Comparison of ENCODE assay signal across 12 cellular contexts in genomic region chr5:143314664-143315063, GRCh38.
A peak's percentile ranks its signal among the peaks of the same experiment; 100 is the strongest.
DNase-seq lines count a peak whose midpoint lies in the region; ATAC-seq, FAIRE-seq and TF ChIP-seq lines count a peak whose summit lies in the region.
"Had no signal": no experiment of that assay in that cellular context is flagged by ENCODE, and none has a peak within 500 bp of the region (broad histone marks: within the 10 kb centered on the region; RNA-seq: fewer than 3 reads in every experiment).

No MANE protein-coding gene starts in this region.

- in situ Hi-C loops in K562 (cut with MboI), result no loop called here

- ATAC-seq in CD4-positive, alpha-beta T cell (ENCODE audit: poor library complexity), result no peak
- ATAC-seq in K562, result no peak
- no peak for ATAC-seq in natural killer cell
- no peak for ATAC-seq in HG02840 (IDR thresholded peaks at IDR 0.05; ENCODE audit: low FRiP score, unreplicated experiment)
- no peak for ATAC-seq in HG02571 (IDR thresholded peaks at IDR 0.05; ENCODE audit: unreplicated experiment)
- ATAC-seq: HepG2, Panc1 had no signal

- CTCF ChIA-PET in CD4-positive, alpha-beta T cell (lab: Charles Lee), result no interaction called here
- CTCF ChIA-PET in K562 (lab: Yijun Ruan, JAX; ENCODE audit: low intra/inter-chr PET ratio), result no interaction called here

- H3K4me2 ChIP-seq in K562 (ENCODE audit: insufficient read depth, low read length), result no peak overlapping the region

- DNase-seq in CD4-positive, alpha-beta T cell, result no peak
- DNase-seq in HT1080 (ENCODE audit: low read depth), result peak; percentile 79
- no peak for DNase-seq in K562 (ENCODE audit: extremely low read depth in 1 of 4, low spot score in 3 of 4)
- DNase-seq in natural killer cell, result no peak
- DNase-seq in posterior vena cava (ENCODE audit: low spot score), result no peak
- DNase-seq in GM12892 (ENCODE audit: insufficient read length), result no peak
- DNase-seq: activated CD8-positive, alpha-beta memory T cell treated with anti-CD3 and anti-CD28 coated beads, Interleukin-2, amount 50 U/mL, for 4 hours; endodermal cell had no signal

- H3K4me3 ChIP-seq in K562, result no peak overlapping the region

- peaks cover 49% of the 10 kb centered on the region for H3K4me1 Mint-ChIP-seq in CD4-positive, alpha-beta T cell (ENCODE audit: low read depth)
- peaks cover 50 to 56% of the 10 kb centered on the region in 2 donors for H3K4me1 Mint-ChIP-seq in natural killer cell

- no peaks in the 10 kb centered on the region; a peak in 2 of 5 replicates for H3K4me1 ChIP-seq in K562 (replicated peaks in 1 of 2; ENCODE audit: control insufficient read depth in 2 of 2, insufficient read depth in 2 of 2, low read length in 2 of 2)

- FAIRE-seq in K562 (lab: Jason Lieb, UNC) (peak; percentile 19), GM12892 (lab: Jason Lieb, UNC) (no peak)
- FAIRE-seq: HepG2 had no signal

- peaks cover 18% of the 10 kb centered on the region for H3K79me2 ChIP-seq in K562 (ENCODE audit: control insufficient read depth, insufficient read depth, low read length)

- peaks cover 57% of the 10 kb centered on the region for H3K36me3 Mint-ChIP-seq in CD4-positive, alpha-beta T cell (ENCODE audit: low read depth)
- peaks cover 14% of the 10 kb centered on the region for H3K36me3 Mint-ChIP-seq in natural killer cell

- peak overlapping the region; percentile 54 for H3K27ac Mint-ChIP-seq in CD4-positive, alpha-beta T cell
- peak overlapping the region; percentile 66 to 80 for H3K27ac Mint-ChIP-seq in natural killer cell
- H3K27ac Mint-ChIP-seq: endodermal cell had no signal

- H4K20me1 ChIP-seq in K562 (replicated peaks; ENCODE audit: control insufficient read depth, insufficient read depth, low read length), result no peaks in the 10 kb centered on the region

- H3K9me3 Mint-ChIP-seq in CD4-positive, alpha-beta T cell, result no peaks in the 10 kb centered on the region
- no peaks in the 10 kb centered on the region for H3K9me3 Mint-ChIP-seq in natural killer cell
- H3K9me3 Mint-ChIP-seq: endodermal cell had no signal

- no peak overlapping the region for H2AFZ ChIP-seq in K562 (ENCODE audit: low read depth, low read length)

- no peak for TF ChIP-seq RAD21 in K562 (CRISPR knock-in tag; conservative IDR thresholded peaks at IDR 0.05 in 1 of 2, IDR thresholded peaks at IDR 0.05 in 1 of 2)

- intact Hi-C loops in CD4-positive, alpha-beta T cell (cut with DNase I, micrococcal nuclease), result no loop called here
- intact Hi-C loops in K562 (cut with micrococcal nuclease), result no loop called here
- intact Hi-C loops in natural killer cell (cut with micrococcal nuclease), result no loop called here
- intact Hi-C loops in posterior vena cava (cut with DNase I), result no loop called here

- TF ChIP-seq CTCF in CD4-positive, alpha-beta T cell (IDR thresholded peaks at IDR 0.05), result no peak
- TF ChIP-seq CTCF in K562 (IDR thresholded peaks at IDR 0.05 in 2 of 3, conservative IDR thresholded peaks at IDR 0.05 in 1 of 3; ENCODE audit: insufficient read depth in 2 of 3, low read depth in 1 of 3, low read length in 3 of 3) (no peak), natural killer cell (IDR thresholded peaks at IDR 0.05) (no peak)

- H3K36me3 ChIP-seq in K562 (ENCODE audit: control insufficient read depth, insufficient read depth, low read length), result peaks cover 36% of the 10 kb centered on the region; the same call in 2 of the 3 replicates

- no TSS peak for BruUV-seq in K562 (replicated peaks; lab: Mats Ljungman, UMichigan)

- POLR2A ChIA-PET in CD4-positive, alpha-beta T cell (lab: Charles Lee), result no interaction called here
- POLR2A ChIA-PET in K562 (lab: Yijun Ruan, JAX), result interaction anchor here (1.3 kb wide), 1 partner anchor 24 kb away, joined by 3 read pairs; no protein-coding TSS in a partner anchor

- H3K27ac ChIP-seq in CD4-positive, alpha-beta T cell (ENCODE audit: low read depth, low read length), result no peak overlapping the region
- no peak overlapping the region for H3K27ac ChIP-seq in K562 (ENCODE audit: extremely low read depth, low read depth, low read length)

- no peak overlapping the region for H3K9ac ChIP-seq in K562 (ENCODE audit: insufficient read depth in 1 of 2, low read depth in 2 of 2, low read length in 2 of 2)

- H3K27me3 Mint-ChIP-seq in CD4-positive, alpha-beta T cell, result no peaks in the 10 kb centered on the region
- no peaks in the 10 kb centered on the region for H3K27me3 Mint-ChIP-seq in natural killer cell (ENCODE audit: low read depth in 2 of 2)

- TF ChIP-seq POLR2A in K562 (conservative IDR thresholded peaks at IDR 0.05) (no peak), GM12892 (IDR thresholded peaks at IDR 0.05; ENCODE audit: low read depth, low read length) (no peak)

- H3K9me3 ChIP-seq in CD4-positive, alpha-beta T cell (ENCODE audit: control insufficient read depth, low read length), result no peaks in the 10 kb centered on the region
- H3K9me3 ChIP-seq in K562 (replicated peaks; ENCODE audit: control insufficient read depth, insufficient read depth, low read depth, low read length), result no peaks in the 10 kb centered on the region

- H3K27me3 ChIP-seq in CD4-positive, alpha-beta T cell (ENCODE audit: control insufficient read depth, insufficient read depth, low read length), result no peaks in the 10 kb centered on the region
- H3K27me3 ChIP-seq in K562 (ENCODE audit: control insufficient read depth in 2 of 2, insufficient read depth in 2 of 2, low read length in 2 of 2), result no peaks in the 10 kb centered on the region

- H3K9me1 ChIP-seq in K562 (ENCODE audit: control insufficient read depth, insufficient read depth, low read length), result no peaks in the 10 kb centered on the region

- TF ChIP-seq EP300 in K562 (IDR thresholded peaks at IDR 0.05; ENCODE audit: low read length), result no peak

- H3K4me3 Mint-ChIP-seq in CD4-positive, alpha-beta T cell, result no peak overlapping the region
- no peak overlapping the region for H3K4me3 Mint-ChIP-seq in natural killer cell
- H3K4me3 Mint-ChIP-seq: endodermal cell had no signal

TF ChIP-seq in K562, 482 proteins besides CTCF, POLR2A, EP300 and RAD21 (continues in another document):
- TF ChIP-seq FOSL1 (tag; conservative IDR thresholded peaks at IDR 0.05), result 0 out of 2 replicates have a peak, but pooled peaks have one; percentile 13
